ENCODE assay signal across 32 cellular contexts in genomic region chr4:93289241-93289640, GRCh38.
"Had no signal": no experiment of that assay in that cellular context is flagged by ENCODE, and none has a peak within 500 bp of the region (broad histone marks: within the 10 kb centered on the region; RNA-seq: fewer than 3 reads in every experiment).

No MANE protein-coding gene starts in this region.

- H3K4me1 ChIP-seq: adrenal gland, ascending aorta, body of pancreas, breast epithelium had no signal

- H3K9me3 ChIP-seq: adrenal gland, ascending aorta, body of pancreas, breast epithelium had no signal

- H3K4me3 ChIP-seq: adrenal gland, ascending aorta, body of pancreas, breast epithelium, cardiac muscle cell had no signal

- H3K36me3 ChIP-seq: adrenal gland, ascending aorta, brain microvascular endothelial cell, breast epithelium, cardiac muscle cell had no signal

- H3K27ac ChIP-seq: adrenal gland, ascending aorta, body of pancreas, brain microvascular endothelial cell, breast epithelium, cardiac muscle cell had no signal

- DNase-seq: activated effector memory CD4-positive, alpha-beta T cell treated with anti-CD3 and anti-CD28 coated beads, Interleukin-2, amount 50 U/mL, for 16 hours; activated effector memory CD4-positive, alpha-beta T cell treated with Interleukin-2 at 50 U/mL for 16 hours; activated gamma-delta T cell; activated gamma-delta T cell treated with Interleukin-2 at 50 U/mL for 16 hours; activated naive CD4-positive, alpha-beta T cell; activated naive CD4-positive, alpha-beta T cell treated with anti-CD3 and anti-CD28 coated beads for 36 hours; activated naive CD4-positive, alpha-beta T cell treated with anti-CD3 and anti-CD28 coated beads, Interleukin-2, amount 10 ng/mL, durations not matched to agents 7 days and 5 days; activated naive CD4-positive, alpha-beta T cell treated with anti-CD3 and anti-CD28 coated beads, Interleukin-2, amount 50 U/mL, for 16 hours; activated naive CD4-positive, alpha-beta T cell treated with Interleukin-2 at 50 U/mL for 16 hours; activated naive CD8-positive, alpha-beta T cell treated with anti-CD3 and anti-CD28 coated beads for 36 hours; activated naive CD8-positive, alpha-beta T cell treated with anti-CD3 and anti-CD28 coated beads, Interleukin-2, amount 10 ng/mL, durations not matched to agents 7 days and 5 days; activated naive CD8-positive, alpha-beta T cell treated with anti-CD3 and anti-CD28 coated beads, Interleukin-2, amount 50 U/mL, for 24 hours; activated T-cell treated with anti-CD3 and anti-CD28 coated beads, Interleukin-2, amount 50 U/mL, for 1 hour; activated T-cell treated with anti-CD3 and anti-CD28 coated beads, Interleukin-2, amount 50 U/mL, for 24 hours; activated T-cell treated with anti-CD3 and anti-CD28 coated beads, Interleukin-2, amount 50 U/mL, for 4 hours; activated T-cell treated with anti-CD3 and anti-CD28 coated beads, Interleukin-2, amount 50 U/mL, for 48 hours; activated T-cell treated with anti-CD3 and anti-CD28 coated beads, Interleukin-2, amount 50 U/mL, for 72 hours; adrenal gland; amniotic stem cell; amygdala; anterior cingulate cortex; aorta; body of pancreas; brain microvascular endothelial cell; caudate nucleus; central memory CD4-positive, alpha-beta T cell; cerebellar nuclear complex had no signal

- ATAC-seq: activated naive CD4-positive, alpha-beta T cell treated with anti-CD3 and anti-CD28 coated beads, Interleukin-2, amount 50 U/mL, for 72 hours; activated naive CD8-positive, alpha-beta T cell treated with anti-CD3 and anti-CD28 coated beads, Interleukin-2, amount 50 U/mL, for 24 hours; activated T-cell treated with anti-CD3 and anti-CD28 coated beads, Interleukin-2, amount 50 U/mL, for 4 hours; activated T-cell treated with anti-CD3 and anti-CD28 coated beads, Interleukin-2, amount 50 U/mL, for 72 hours; activated T-helper 17 cell treated with anti-CD3 and anti-CD28 coated beads, Interleukin-2, amount 50 U/mL, for 72 hours; body of pancreas had no signal

- H3K27me3 ChIP-seq: adrenal gland, ascending aorta, body of pancreas, brain microvascular endothelial cell, breast epithelium, cardiac muscle cell had no signal
